1 cellular context compared by ENCODE assay signal in the genomic region with DNA sequence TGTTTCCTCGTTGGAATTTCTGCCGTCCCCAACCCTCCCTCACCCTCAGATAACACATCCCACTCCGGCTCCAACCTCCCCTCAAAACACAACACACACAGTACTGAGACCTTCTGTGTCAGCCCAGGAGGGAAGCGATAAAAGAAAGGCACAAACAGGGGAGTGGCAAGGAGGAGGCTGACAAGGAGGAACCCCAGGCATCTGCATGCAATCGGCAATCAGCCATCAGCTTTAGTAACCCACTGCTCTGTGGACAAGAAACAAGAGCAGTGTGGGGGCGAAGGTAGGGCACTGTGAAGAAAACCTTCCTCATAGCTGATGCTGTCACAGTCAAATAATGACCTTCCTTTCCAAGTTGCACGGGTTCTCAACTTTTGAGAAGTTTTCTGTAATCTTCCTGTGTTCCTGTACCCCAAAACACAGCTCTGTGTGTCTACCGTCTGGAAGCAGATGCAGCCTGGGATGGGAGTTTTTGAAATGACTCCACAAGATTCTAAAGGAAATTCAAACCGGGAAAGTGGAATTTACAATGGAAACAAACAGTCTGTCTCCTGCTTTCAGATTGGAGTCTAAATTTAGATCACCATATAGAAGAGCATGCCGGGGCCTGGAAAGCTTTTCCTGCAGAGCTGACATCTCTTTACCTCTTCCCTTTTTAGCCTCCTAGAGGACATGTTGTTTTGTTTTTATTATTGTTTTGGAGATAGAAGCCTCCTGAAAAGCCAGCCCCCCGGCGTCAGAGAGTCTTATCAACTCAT.
TF ChIP-seq lines count a peak whose summit lies in the region.

No MANE protein-coding gene starts in this region.

TF ChIP-seq in WTC11, 78 proteins besides CTCF, POLR2A, EP300 and RAD21:
- TF ChIP-seq ATF2 (CRISPR knock-in tag; IDR thresholded peaks at IDR 0.05; ENCODE audit: borderline replicate concordance, low read depth): no peak
- no peak for TF ChIP-seq ZNF219 (CRISPR knock-in tag; IDR thresholded peaks at IDR 0.05; ENCODE audit: borderline replicate concordance)
- TF ChIP-seq ZNF121 (CRISPR knock-in tag; IDR thresholded peaks at IDR 0.05): no peak
- TF ChIP-seq USF1 (CRISPR knock-in tag; IDR thresholded peaks at IDR 0.05): no peak
- TF ChIP-seq GTF2I (CRISPR knock-in tag; conservative IDR thresholded peaks at IDR 0.05): no peak
- TF ChIP-seq FOXK1 (CRISPR knock-in tag; IDR thresholded peaks at IDR 0.05): no peak
- TF ChIP-seq, protein P1, sequence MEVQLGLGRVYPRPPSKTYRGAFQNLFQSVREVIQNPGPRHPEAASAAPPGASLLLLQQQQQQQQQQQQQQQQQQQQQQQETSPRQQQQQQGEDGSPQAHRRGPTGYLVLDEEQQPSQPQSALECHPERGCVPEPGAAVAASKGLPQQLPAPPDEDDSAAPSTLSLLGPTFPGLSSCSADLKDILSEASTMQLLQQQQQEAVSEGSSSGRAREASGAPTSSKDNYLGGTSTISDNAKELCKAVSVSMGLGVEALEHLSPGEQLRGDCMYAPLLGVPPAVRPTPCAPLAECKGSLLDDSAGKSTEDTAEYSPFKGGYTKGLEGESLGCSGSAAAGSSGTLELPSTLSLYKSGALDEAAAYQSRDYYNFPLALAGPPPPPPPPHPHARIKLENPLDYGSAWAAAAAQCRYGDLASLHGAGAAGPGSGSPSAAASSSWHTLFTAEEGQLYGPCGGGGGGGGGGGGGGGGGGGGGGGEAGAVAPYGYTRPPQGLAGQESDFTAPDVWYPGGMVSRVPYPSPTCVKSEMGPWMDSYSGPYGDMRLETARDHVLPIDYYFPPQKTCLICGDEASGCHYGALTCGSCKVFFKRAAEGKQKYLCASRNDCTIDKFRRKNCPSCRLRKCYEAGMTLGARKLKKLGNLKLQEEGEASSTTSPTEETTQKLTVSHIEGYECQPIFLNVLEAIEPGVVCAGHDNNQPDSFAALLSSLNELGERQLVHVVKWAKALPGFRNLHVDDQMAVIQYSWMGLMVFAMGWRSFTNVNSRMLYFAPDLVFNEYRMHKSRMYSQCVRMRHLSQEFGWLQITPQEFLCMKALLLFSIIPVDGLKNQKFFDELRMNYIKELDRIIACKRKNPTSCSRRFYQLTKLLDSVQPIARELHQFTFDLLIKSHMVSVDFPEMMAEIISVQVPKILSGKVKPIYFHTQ (CRISPR knock-in tag; IDR thresholded peaks at IDR 0.05): no peak
TF ChIP-seq in WTC11: peak in this region for 0.
